Comparison of ENCODE assay signal across 1 cellular context in the genomic region with DNA sequence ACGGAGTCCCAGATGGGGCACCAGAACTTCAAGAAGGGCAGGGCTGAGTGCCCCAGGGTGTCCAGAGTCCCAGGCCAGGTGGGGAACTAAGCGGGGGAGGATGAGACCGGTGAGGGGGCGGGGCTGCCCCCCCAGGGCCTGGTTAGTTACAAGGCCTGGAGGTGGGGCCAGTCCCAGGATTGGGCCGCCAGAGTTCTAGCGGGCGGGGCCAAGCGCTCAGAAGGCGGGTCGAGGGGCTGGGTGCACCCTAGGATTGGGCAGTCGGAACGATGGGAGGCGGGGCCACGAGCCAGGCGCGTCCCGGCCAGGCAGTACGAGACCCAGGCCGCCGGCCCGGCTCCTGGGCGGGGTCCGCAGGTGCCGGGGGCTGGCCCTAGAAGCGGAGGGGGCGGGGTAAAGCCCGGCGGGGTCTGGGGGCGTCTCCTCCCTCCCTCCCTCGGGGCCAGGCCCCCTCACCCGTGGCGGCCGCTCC.
A peak's percentile ranks its signal among the peaks of the same experiment; 100 is the strongest.
TF ChIP-seq lines count a peak whose summit lies in the region.

No MANE protein-coding gene starts in this region.

TF ChIP-seq in HEK293, 187 proteins besides CTCF, POLR2A, EP300 and RAD21 (continued from another document and continues in another):
- TF ChIP-seq, protein P1, sequence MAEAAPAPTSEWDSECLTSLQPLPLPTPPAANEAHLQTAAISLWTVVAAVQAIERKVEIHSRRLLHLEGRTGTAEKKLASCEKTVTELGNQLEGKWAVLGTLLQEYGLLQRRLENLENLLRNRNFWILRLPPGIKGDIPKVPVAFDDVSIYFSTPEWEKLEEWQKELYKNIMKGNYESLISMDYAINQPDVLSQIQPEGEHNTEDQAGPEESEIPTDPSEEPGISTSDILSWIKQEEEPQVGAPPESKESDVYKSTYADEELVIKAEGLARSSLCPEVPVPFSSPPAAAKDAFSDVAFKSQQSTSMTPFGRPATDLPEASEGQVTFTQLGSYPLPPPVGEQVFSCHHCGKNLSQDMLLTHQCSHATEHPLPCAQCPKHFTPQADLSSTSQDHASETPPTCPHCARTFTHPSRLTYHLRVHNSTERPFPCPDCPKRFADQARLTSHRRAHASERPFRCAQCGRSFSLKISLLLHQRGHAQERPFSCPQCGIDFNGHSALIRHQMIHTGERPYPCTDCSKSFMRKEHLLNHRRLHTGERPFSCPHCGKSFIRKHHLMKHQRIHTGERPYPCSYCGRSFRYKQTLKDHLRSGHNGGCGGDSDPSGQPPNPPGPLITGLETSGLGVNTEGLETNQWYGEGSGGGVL (tag by site-specific recombination; IDR thresholded peaks at IDR 0.05): no peak; the same call in 1 of the 2 replicates
- TF ChIP-seq, protein P2, sequence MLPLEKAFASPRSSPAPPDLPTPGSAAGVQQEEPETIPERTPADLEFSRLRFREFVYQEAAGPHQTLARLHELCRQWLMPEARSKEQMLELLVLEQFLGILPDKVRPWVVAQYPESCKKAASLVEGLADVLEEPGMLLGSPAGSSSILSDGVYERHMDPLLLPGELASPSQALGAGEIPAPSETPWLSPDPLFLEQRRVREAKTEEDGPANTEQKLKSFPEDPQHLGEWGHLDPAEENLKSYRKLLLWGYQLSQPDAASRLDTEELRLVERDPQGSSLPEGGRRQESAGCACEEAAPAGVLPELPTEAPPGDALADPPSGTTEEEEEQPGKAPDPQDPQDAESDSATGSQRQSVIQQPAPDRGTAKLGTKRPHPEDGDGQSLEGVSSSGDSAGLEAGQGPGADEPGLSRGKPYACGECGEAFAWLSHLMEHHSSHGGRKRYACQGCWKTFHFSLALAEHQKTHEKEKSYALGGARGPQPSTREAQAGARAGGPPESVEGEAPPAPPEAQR (tag by site-specific recombination; IDR thresholded peaks at IDR 0.05): no peak
- TF ChIP-seq SCRT2 (tag by site-specific recombination; IDR thresholded peaks at IDR 0.05) (no peak), MZF1 (tag by site-specific recombination; IDR thresholded peaks at IDR 0.05; ENCODE audit: borderline replicate concordance) (no peak), ZEB2 (tag by site-specific recombination; IDR thresholded peaks at IDR 0.05) (peak; percentile 51; the same call in 1 of the 2 replicates), GLIS2 (tag by site-specific recombination; IDR thresholded peaks at IDR 0.05) (peak; percentile 87), ZNF114 (tag by site-specific recombination; IDR thresholded peaks at IDR 0.05) (no peak), OSR2 (tag by site-specific recombination; IDR thresholded peaks at IDR 0.05) (no peak), ZNF76 (tag by site-specific recombination; IDR thresholded peaks at IDR 0.05; ENCODE audit: borderline replicate concordance, low read depth) (no peak), ZNF555 (tag by site-specific recombination; conservative IDR thresholded peaks at IDR 0.05) (no peak), ZBTB48 (tag by site-specific recombination; IDR thresholded peaks at IDR 0.05) (no peak; the same call in 1 of the 2 replicates), ZFHX2 (tag by site-specific recombination; conservative IDR thresholded peaks at IDR 0.05) (no peak), ZBTB21 (tag by site-specific recombination; IDR thresholded peaks at IDR 0.05) (no peak), ZBTB20 (tag by site-specific recombination; IDR thresholded peaks at IDR 0.05) (peak; percentile 4; the same call in 1 of the 2 replicates), ZNF266 (tag by site-specific recombination; IDR thresholded peaks at IDR 0.05; ENCODE audit: low read depth) (no peak), PRDM1 (tag by site-specific recombination; IDR thresholded peaks at IDR 0.05) (no peak), ZNF350 (tag by site-specific recombination; IDR thresholded peaks at IDR 0.05) (no peak), HOXC10 (CRISPR knock-in tag; IDR thresholded peaks at IDR 0.05) (no peak), GLIS1 (tag by site-specific recombination; IDR thresholded peaks at IDR 0.05) (peak; percentile 99), ZNF621 (tag by site-specific recombination; IDR thresholded peaks at IDR 0.05) (no peak), ZNF623 (tag by site-specific recombination; IDR thresholded peaks at IDR 0.05) (no peak), SP3 (tag by site-specific recombination; IDR thresholded peaks at IDR 0.05) (peak; percentile 95), ZNF558 (tag by site-specific recombination; IDR thresholded peaks at IDR 0.05) (no peak), ZSCAN30 (tag by site-specific recombination; IDR thresholded peaks at IDR 0.05) (no peak), ZNF48 (tag by site-specific recombination; IDR thresholded peaks at IDR 0.05) (no peak), ZNF624 (tag by site-specific recombination; IDR thresholded peaks at IDR 0.05) (no peak), HOXD13 (CRISPR knock-in tag; IDR thresholded peaks at IDR 0.05; ENCODE audit: borderline replicate concordance) (no peak), ZFP41 (tag by site-specific recombination; IDR thresholded peaks at IDR 0.05; ENCODE audit: borderline replicate concordance) (no peak), ZNF426 (tag by site-specific recombination; IDR thresholded peaks at IDR 0.05) (no peak), ZNF596 (tag by site-specific recombination; IDR thresholded peaks at IDR 0.05) (no peak), ZNF626 (tag by site-specific recombination; IDR thresholded peaks at IDR 0.05) (no peak), ZNF416 (tag by site-specific recombination; IDR thresholded peaks at IDR 0.05) (no peak), ZNF202 (tag by site-specific recombination; IDR thresholded peaks at IDR 0.05; ENCODE audit: borderline replicate concordance) (no peak), MEIS1 (CRISPR knock-in tag; IDR thresholded peaks at IDR 0.05; ENCODE audit: borderline replicate concordance) (no peak)
- TF ChIP-seq, protein P3, sequence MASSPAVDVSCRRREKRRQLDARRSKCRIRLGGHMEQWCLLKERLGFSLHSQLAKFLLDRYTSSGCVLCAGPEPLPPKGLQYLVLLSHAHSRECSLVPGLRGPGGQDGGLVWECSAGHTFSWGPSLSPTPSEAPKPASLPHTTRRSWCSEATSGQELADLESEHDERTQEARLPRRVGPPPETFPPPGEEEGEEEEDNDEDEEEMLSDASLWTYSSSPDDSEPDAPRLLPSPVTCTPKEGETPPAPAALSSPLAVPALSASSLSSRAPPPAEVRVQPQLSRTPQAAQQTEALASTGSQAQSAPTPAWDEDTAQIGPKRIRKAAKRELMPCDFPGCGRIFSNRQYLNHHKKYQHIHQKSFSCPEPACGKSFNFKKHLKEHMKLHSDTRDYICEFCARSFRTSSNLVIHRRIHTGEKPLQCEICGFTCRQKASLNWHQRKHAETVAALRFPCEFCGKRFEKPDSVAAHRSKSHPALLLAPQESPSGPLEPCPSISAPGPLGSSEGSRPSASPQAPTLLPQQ (tag by site-specific recombination; IDR thresholded peaks at IDR 0.05): no peak
- TF ChIP-seq, protein P4, sequence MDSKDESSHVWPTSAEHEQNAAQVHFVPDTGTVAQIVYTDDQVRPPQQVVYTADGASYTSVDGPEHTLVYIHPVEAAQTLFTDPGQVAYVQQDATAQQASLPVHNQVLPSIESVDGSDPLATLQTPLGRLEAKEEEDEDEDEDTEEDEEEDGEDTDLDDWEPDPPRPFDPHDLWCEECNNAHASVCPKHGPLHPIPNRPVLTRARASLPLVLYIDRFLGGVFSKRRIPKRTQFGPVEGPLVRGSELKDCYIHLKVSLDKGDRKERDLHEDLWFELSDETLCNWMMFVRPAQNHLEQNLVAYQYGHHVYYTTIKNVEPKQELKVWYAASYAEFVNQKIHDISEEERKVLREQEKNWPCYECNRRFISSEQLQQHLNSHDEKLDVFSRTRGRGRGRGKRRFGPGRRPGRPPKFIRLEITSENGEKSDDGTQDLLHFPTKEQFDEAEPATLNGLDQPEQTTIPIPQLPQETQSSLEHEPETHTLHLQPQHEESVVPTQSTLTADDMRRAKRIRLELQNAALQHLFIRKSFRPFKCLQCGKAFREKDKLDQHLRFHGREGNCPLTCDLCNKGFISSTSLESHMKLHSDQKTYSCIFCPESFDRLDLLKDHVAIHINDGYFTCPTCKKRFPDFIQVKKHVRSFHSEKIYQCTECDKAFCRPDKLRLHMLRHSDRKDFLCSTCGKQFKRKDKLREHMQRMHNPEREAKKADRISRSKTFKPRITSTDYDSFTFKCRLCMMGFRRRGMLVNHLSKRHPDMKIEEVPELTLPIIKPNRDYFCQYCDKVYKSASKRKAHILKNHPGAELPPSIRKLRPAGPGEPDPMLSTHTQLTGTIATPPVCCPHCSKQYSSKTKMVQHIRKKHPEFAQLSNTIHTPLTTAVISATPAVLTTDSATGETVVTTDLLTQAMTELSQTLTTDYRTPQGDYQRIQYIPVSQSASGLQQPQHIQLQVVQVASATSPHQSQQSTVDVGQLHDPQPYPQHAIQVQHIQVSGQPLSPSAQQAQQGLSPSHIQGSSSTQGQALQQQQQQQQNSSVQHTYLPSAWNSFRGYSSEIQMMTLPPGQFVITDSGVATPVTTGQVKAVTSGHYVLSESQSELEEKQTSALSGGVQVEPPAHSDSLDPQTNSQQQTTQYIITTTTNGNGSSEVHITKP (tag by site-specific recombination; IDR thresholded peaks at IDR 0.05): peak; percentile 77
- TF ChIP-seq, protein P5, sequence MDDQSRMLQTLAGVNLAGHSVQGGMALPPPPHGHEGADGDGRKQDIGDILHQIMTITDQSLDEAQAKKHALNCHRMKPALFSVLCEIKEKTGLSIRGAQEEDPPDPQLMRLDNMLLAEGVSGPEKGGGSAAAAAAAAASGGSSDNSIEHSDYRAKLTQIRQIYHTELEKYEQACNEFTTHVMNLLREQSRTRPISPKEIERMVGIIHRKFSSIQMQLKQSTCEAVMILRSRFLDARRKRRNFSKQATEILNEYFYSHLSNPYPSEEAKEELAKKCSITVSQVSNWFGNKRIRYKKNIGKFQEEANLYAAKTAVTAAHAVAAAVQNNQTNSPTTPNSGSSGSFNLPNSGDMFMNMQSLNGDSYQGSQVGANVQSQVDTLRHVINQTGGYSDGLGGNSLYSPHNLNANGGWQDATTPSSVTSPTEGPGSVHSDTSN (CRISPR knock-in tag; IDR thresholded peaks at IDR 0.05): no peak
- TF ChIP-seq, protein P6, sequence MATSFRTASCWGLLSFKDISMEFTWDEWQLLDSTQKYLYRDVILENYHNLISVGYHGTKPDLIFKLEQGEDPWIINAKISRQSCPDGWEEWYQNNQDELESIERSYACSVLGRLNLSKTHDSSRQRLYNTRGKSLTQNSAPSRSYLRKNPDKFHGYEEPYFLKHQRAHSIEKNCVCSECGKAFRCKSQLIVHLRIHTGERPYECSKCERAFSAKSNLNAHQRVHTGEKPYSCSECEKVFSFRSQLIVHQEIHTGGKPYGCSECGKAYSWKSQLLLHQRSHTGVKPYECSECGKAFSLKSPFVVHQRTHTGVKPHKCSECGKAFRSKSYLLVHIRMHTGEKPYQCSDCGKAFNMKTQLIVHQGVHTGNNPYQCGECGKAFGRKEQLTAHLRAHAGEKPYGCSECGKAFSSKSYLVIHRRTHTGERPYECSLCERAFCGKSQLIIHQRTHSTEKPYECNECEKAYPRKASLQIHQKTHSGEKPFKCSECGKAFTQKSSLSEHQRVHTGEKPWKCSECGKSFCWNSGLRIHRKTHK (tag by site-specific recombination; IDR thresholded peaks at IDR 0.05): no peak
- TF ChIP-seq, protein P7, sequence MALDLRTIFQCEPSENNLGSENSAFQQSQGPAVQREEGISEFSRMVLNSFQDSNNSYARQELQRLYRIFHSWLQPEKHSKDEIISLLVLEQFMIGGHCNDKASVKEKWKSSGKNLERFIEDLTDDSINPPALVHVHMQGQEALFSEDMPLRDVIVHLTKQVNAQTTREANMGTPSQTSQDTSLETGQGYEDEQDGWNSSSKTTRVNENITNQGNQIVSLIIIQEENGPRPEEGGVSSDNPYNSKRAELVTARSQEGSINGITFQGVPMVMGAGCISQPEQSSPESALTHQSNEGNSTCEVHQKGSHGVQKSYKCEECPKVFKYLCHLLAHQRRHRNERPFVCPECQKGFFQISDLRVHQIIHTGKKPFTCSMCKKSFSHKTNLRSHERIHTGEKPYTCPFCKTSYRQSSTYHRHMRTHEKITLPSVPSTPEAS (tag by site-specific recombination; IDR thresholded peaks at IDR 0.05): no peak
- TF ChIP-seq, protein P8, sequence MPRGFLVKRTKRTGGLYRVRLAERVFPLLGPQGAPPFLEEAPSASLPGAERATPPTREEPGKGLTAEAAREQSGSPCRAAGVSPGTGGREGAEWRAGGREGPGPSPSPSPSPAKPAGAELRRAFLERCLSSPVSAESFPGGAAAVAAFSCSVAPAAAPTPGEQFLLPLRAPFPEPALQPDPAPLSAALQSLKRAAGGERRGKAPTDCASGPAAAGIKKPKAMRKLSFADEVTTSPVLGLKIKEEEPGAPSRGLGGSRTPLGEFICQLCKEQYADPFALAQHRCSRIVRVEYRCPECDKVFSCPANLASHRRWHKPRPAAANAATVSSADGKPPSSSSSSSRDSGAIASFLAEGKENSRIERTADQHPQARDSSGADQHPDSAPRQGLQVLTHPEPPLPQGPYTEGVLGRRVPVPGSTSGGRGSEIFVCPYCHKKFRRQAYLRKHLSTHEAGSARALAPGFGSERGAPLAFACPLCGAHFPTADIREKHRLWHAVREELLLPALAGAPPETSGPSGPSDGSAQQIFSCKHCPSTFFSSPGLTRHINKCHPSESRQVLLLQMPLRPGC (tag by site-specific recombination; IDR thresholded peaks at IDR 0.05): no peak
- TF ChIP-seq, protein P9, sequence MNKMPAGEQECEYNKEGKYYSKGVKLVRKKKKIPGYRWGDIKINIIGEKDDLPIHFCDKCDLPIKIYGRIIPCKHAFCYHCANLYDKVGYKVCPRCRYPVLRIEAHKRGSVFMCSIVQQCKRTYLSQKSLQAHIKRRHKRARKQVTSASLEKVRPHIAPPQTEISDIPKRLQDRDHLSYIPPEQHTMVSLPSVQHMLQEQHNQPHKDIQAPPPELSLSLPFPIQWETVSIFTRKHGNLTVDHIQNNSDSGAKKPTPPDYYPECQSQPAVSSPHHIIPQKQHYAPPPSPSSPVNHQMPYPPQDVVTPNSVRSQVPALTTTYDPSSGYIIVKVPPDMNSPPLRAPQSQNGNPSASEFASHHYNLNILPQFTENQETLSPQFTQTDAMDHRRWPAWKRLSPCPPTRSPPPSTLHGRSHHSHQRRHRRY (tag by site-specific recombination; IDR thresholded peaks at IDR 0.05): no peak
- TF ChIP-seq, protein P10, sequence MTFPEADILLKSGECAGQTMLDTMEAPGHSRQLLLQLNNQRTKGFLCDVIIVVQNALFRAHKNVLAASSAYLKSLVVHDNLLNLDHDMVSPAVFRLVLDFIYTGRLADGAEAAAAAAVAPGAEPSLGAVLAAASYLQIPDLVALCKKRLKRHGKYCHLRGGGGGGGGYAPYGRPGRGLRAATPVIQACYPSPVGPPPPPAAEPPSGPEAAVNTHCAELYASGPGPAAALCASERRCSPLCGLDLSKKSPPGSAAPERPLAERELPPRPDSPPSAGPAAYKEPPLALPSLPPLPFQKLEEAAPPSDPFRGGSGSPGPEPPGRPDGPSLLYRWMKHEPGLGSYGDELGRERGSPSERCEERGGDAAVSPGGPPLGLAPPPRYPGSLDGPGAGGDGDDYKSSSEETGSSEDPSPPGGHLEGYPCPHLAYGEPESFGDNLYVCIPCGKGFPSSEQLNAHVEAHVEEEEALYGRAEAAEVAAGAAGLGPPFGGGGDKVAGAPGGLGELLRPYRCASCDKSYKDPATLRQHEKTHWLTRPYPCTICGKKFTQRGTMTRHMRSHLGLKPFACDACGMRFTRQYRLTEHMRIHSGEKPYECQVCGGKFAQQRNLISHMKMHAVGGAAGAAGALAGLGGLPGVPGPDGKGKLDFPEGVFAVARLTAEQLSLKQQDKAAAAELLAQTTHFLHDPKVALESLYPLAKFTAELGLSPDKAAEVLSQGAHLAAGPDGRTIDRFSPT (tag by site-specific recombination; IDR thresholded peaks at IDR 0.05): no peak
